In genomic region chr13:79918620-79919019, GRCh38 we compare ENCODE assay signal across 28 cellular contexts.
DNase-seq lines count a peak whose midpoint lies in the region; FAIRE-seq and TF ChIP-seq lines count a peak whose summit lies in the region.
"Had no signal": no experiment of that assay in that cellular context is flagged by ENCODE, and none has a peak within 500 bp of the region (broad histone marks: within the 10 kb centered on the region; RNA-seq: fewer than 3 reads in every experiment).

No MANE protein-coding gene starts in this region.

- H3K79me2 ChIP-seq in GM23248 (ENCODE audit: insufficient read depth) (no peaks in the 10 kb centered on the region), astrocyte (ENCODE audit: insufficient read depth, low read length) (no peaks in the 10 kb centered on the region)

- intact Hi-C loops in posterior cingulate gyrus (cut with DNase I): no loop called here

- H3K27ac Mint-ChIP-seq in HFFc6 (peak overlapping the region; percentile 16), astrocyte (ENCODE audit: unreplicated experiment) (peak overlapping the region; percentile 23)
- H3K27ac Mint-ChIP-seq: activated CD4-positive, alpha-beta memory T cell treated with anti-CD3 and anti-CD28 coated beads for 36 hours; activated naive CD8-positive, alpha-beta T cell; activated T-helper 2 cell treated with anti-CD3 and anti-CD28 coated beads, Interferon-gamma antibody, Interleukin-2, Interleukin-4, amounts not matched to agents 10 μg/mL and 5 μg/mL and 100 μg/mL, durations not matched to agents 14 hours and 24 hours and 36 hours; CD4-positive, alpha-beta T cell; immature natural killer cell; progenitor cell of endocrine pancreas had no signal

- H3K4me3 ChIP-seq in GM23248: no peak overlapping the region
- no peak overlapping the region for H3K4me3 ChIP-seq in astrocyte (ENCODE audit: insufficient read depth, low read depth, low read length)
- no peak overlapping the region for H3K4me3 ChIP-seq in mesodermal cell (ENCODE audit: extremely low read depth, insufficient read depth, low read length, poor library complexity, severe bottlenecking)
- H3K4me3 ChIP-seq: ascending aorta, K562, mucosa of descending colon, sigmoid colon, transverse colon had no signal

- no peak for FAIRE-seq in astrocyte (lab: Jason Lieb, UNC)
- FAIRE-seq: K562 had no signal

- no peaks in the 10 kb centered on the region for H3K4me1 ChIP-seq in GM23248 (ENCODE audit: insufficient read depth)
- H3K4me1 ChIP-seq in astrocyte (ENCODE audit: insufficient read depth, low read length): no peaks in the 10 kb centered on the region
- H3K4me1 ChIP-seq in mesodermal cell (ENCODE audit: control insufficient read depth, insufficient read depth, low read length, poor library complexity, severe bottlenecking): peaks cover 18% of the 10 kb centered on the region
- H3K4me1 ChIP-seq: ascending aorta, sigmoid colon, transverse colon had no signal

- no peak overlapping the region for H3K4me2 ChIP-seq in GM23248 (ENCODE audit: unreplicated experiment)
- no peak overlapping the region for H3K4me2 ChIP-seq in astrocyte (ENCODE audit: low read length)

- H3K27ac ChIP-seq in GM23248 (no peak overlapping the region), astrocyte (ENCODE audit: low read depth, low read length) (no peak overlapping the region), mesodermal cell (ENCODE audit: low read depth, low read length, severe bottlenecking) (peak overlapping the region; percentile 66)
- H3K27ac ChIP-seq: ascending aorta, epithelial cell of prostate, sigmoid colon, transverse colon had no signal

- in situ Hi-C loops in GM23248 (cut with MboI): no loop called here

- no peak for DNase-seq in GM23248
- DNase-seq in HFFc6: no peak
- DNase-seq in astrocyte (ENCODE audit: low read depth): no peak
- DNase-seq in posterior cingulate gyrus: no peak
- no peak for DNase-seq in activated naive CD4-positive, alpha-beta T cell treated with Interleukin-2 at 50 U/mL for 16 hours
- no peak for DNase-seq in mesenteric fat pad (ENCODE audit: low spot score)
- DNase-seq: activated CD4-positive, alpha-beta memory T cell treated with anti-CD3 and anti-CD28 coated beads for 36 hours; activated CD4-positive, CD25-positive, alpha-beta regulatory T cell; activated CD8-positive, alpha-beta memory T cell treated with anti-CD3 and anti-CD28 coated beads, Interleukin-2, amount 50 U/mL, for 48 hours; CD4-positive, alpha-beta T cell; DMS 273 treated with DMSO at 0.1 percent for 48 hours; foreskin melanocyte; hippocampal formation; immature natural killer cell; mucosa of descending colon; NCI-H1930; NCI-H226; NCI-H748 treated with DMSO at 0.1 percent for 48 hours; sigmoid colon; SW 1271; transverse colon had no signal

- TF ChIP-seq CTCF in HFFc6 (IDR thresholded peaks at IDR 0.05) (no peak), astrocyte (IDR thresholded peaks at IDR 0.05; ENCODE audit: insufficient read depth, low read depth, low read length) (no peak)

- no peaks in the 10 kb centered on the region for H3K9me2 ChIP-seq in GM23248 (ENCODE audit: insufficient read depth)

- H3K36me3 Mint-ChIP-seq in HFFc6 (ENCODE audit: low read depth): peaks cover 22% of the 10 kb centered on the region
- H3K36me3 Mint-ChIP-seq in astrocyte (ENCODE audit: low read depth, unreplicated experiment): no peaks in the 10 kb centered on the region
- H3K36me3 Mint-ChIP-seq: activated CD4-positive, alpha-beta memory T cell treated with anti-CD3 and anti-CD28 coated beads for 36 hours; activated naive CD8-positive, alpha-beta T cell; immature natural killer cell had no signal

- H3K27me3 Mint-ChIP-seq in HFFc6 (ENCODE audit: insufficient read depth) (no peaks in the 10 kb centered on the region), astrocyte (ENCODE audit: low read depth, unreplicated experiment) (no peaks in the 10 kb centered on the region)
- H3K27me3 Mint-ChIP-seq: activated CD4-positive, alpha-beta memory T cell treated with anti-CD3 and anti-CD28 coated beads for 36 hours; activated naive CD8-positive, alpha-beta T cell; CD4-positive, alpha-beta T cell; progenitor cell of endocrine pancreas had no signal

- H3K9me3 Mint-ChIP-seq in HFFc6 (peaks cover 19% of the 10 kb centered on the region), astrocyte (ENCODE audit: unreplicated experiment) (peaks cover 14% of the 10 kb centered on the region)

- H3K4me3 Mint-ChIP-seq in HFFc6: no peak overlapping the region
- no peak overlapping the region for H3K4me3 Mint-ChIP-seq in astrocyte (ENCODE audit: unreplicated experiment)
- H3K4me3 Mint-ChIP-seq: activated CD4-positive, alpha-beta memory T cell treated with anti-CD3 and anti-CD28 coated beads for 36 hours; activated naive CD8-positive, alpha-beta T cell; CD4-positive, alpha-beta T cell; immature natural killer cell had no signal

- peaks cover 4% of the 10 kb centered on the region for H3K9me3 ChIP-seq in GM23248 (ENCODE audit: low read depth)
- H3K9me3 ChIP-seq in astrocyte (ENCODE audit: insufficient read depth, low read depth, low read length): no peaks in the 10 kb centered on the region
- H3K9me3 ChIP-seq in mesodermal cell (ENCODE audit: control insufficient read depth, low read length): peaks cover 10% of the 10 kb centered on the region
- H3K9me3 ChIP-seq: sigmoid colon, transverse colon had no signal

- 42 to 54% methylated on average over 3 of the region's 3 CpGs for WGBS in GM23248 (ENCODE audit: low coverage in 1 of 2, low lambda C conversion rate in 2 of 2, missing lambda C conversion rate in 2 of 2), 2 experiments
- WGBS in mesodermal cell (ENCODE audit: insufficient coverage in 2 of 2), 2 experiments: 44 to 58% methylated on average over 1 to 2 of the region's 3 CpGs

- H3K4me1 Mint-ChIP-seq in HFFc6 (ENCODE audit: low read depth) (peaks cover 29% of the 10 kb centered on the region), astrocyte (ENCODE audit: low read depth, unreplicated experiment) (peaks cover 11% of the 10 kb centered on the region)
- H3K4me1 Mint-ChIP-seq: immature natural killer cell had no signal

- H3K27me3 ChIP-seq in GM23248 (replicated peaks; ENCODE audit: insufficient read depth) (no peaks in the 10 kb centered on the region), astrocyte (ENCODE audit: insufficient read depth, low read length) (no peaks in the 10 kb centered on the region)
- H3K27me3 ChIP-seq: ascending aorta, sigmoid colon, transverse colon had no signal

- H3K9ac ChIP-seq in GM23248: no peak overlapping the region
- no peak overlapping the region for H3K9ac ChIP-seq in astrocyte (ENCODE audit: low read length)

- H3K36me3 ChIP-seq in GM23248 (ENCODE audit: low read depth) (no peaks in the 10 kb centered on the region), astrocyte (ENCODE audit: insufficient read depth, low read length) (no peaks in the 10 kb centered on the region), mesodermal cell (ENCODE audit: control insufficient read depth, insufficient read depth, low read length) (no peaks in the 10 kb centered on the region)
- H3K36me3 ChIP-seq: ascending aorta, sigmoid colon, transverse colon had no signal

- H4K20me1 ChIP-seq in GM23248 (ENCODE audit: insufficient read depth) (no peaks in the 10 kb centered on the region), astrocyte (ENCODE audit: insufficient read depth, low read length) (no peaks in the 10 kb centered on the region)

- H2AFZ ChIP-seq in GM23248: peak overlapping the region; percentile 42
- no peak overlapping the region for H2AFZ ChIP-seq in astrocyte (ENCODE audit: low read depth, low read length)

- H3F3A ChIP-seq in GM23248 (ENCODE audit: insufficient read depth): no peaks in the 10 kb centered on the region
